ENCODE assay signal across 13 cellular contexts in genomic region chr2:70091364-70091763, GRCh38. TPM values are rescaled to one million over a fixed set of nuclear protein-coding genes. Genes with fewer than 3 reads are reported as not detected.
DNase-seq lines count a peak whose midpoint lies in the region; ATAC-seq and TF ChIP-seq lines count a peak whose summit lies in the region.
"Had no signal": no experiment of that assay in that cellular context is flagged by ENCODE, and none has a peak within 500 bp of the region (broad histone marks: within the 10 kb centered on the region; RNA-seq: fewer than 3 reads in every experiment).

No MANE protein-coding gene starts in this region.

- H3K27ac Mint-ChIP-seq in activated T-helper 17 cell treated with anti-CD3 and anti-CD28 coated beads, Interleukin-2, amount 50 U/mL, for 72 hours: peak overlapping the region; percentile 29
- H3K27ac Mint-ChIP-seq in naive B cell: peak overlapping the region in 5 of 6 donors; percentile 29 to 98 (median 77)

- peaks cover 4% of the 10 kb centered on the region for H3K9me3 Mint-ChIP-seq in activated T-helper 17 cell treated with anti-CD3 and anti-CD28 coated beads, Interleukin-2, amount 50 U/mL, for 72 hours
- peaks cover 0 to 3% (median 0%) of the 10 kb centered on the region in 7 donors for H3K9me3 Mint-ChIP-seq in naive B cell

- intact Hi-C loops in left ventricle myocardium inferior (cut with micrococcal nuclease): no loop called here

- H3K4me3 ChIP-seq in left ventricle myocardium inferior (no peak overlapping the region), right atrium auricular region (no peak overlapping the region)
- H3K4me3 ChIP-seq: ascending aorta had no signal

- peak overlapping the region; percentile 73 for H3K4me3 Mint-ChIP-seq in activated T-helper 17 cell treated with anti-CD3 and anti-CD28 coated beads, Interleukin-2, amount 50 U/mL, for 72 hours
- H3K4me3 Mint-ChIP-seq in naive B cell: peak overlapping the region in 5 of 8 donors; percentile 1 to 99 (median 54)

- H3K27me3 ChIP-seq in left ventricle myocardium inferior (ENCODE audit: low read depth) (no peaks in the 10 kb centered on the region), right atrium auricular region (no peaks in the 10 kb centered on the region)
- H3K27me3 ChIP-seq: ascending aorta had no signal

- TF ChIP-seq CTCF in left ventricle myocardium inferior (IDR thresholded peaks at IDR 0.05; ENCODE audit: borderline replicate concordance) (no peak), right atrium auricular region (IDR thresholded peaks at IDR 0.05) (no peak)

- ATAC-seq in activated T-helper 17 cell treated with anti-CD3 and anti-CD28 coated beads, Interleukin-2, amount 50 U/mL, for 72 hours (replicated peaks): no peak
- ATAC-seq in naive B cell (ENCODE audit: low read depth in 2 of 2) (no peak), GM19023 (IDR thresholded peaks at IDR 0.05; ENCODE audit: unreplicated experiment) (no peak)
- no peak for ATAC-seq in activated CD4-positive, CD25-positive, alpha-beta regulatory T cell treated with anti-CD3 and anti-CD28 coated beads, Interleukin-2, amount 50 U/mL, for 24 hours

- H3K36me3 ChIP-seq in left ventricle myocardium inferior: peaks cover 19% of the 10 kb centered on the region
- H3K36me3 ChIP-seq in right atrium auricular region: peaks cover 7% of the 10 kb centered on the region

- H3K27me3 Mint-ChIP-seq in activated T-helper 17 cell treated with anti-CD3 and anti-CD28 coated beads, Interleukin-2, amount 50 U/mL, for 72 hours: no peaks in the 10 kb centered on the region
- peaks cover 0 to 4% (median 0%) of the 10 kb centered on the region in 3 donors for H3K27me3 Mint-ChIP-seq in naive B cell

- no peak for DNase-seq in left ventricle myocardium inferior
- DNase-seq in right atrium auricular region (ENCODE audit: low spot score): no peak
- no peak for DNase-seq in naive B cell
- DNase-seq in Kasumi-1 (lab: John Stamatoyannopoulos, UW): no peak
- DNase-seq in SKM-1 (lab: John Stamatoyannopoulos, UW; ENCODE audit: unreplicated experiment): no peak
- DNase-seq: activated CD4-positive, CD25-positive, alpha-beta regulatory T cell treated with anti-CD3 and anti-CD28 coated beads, Interleukin-2, amount 50 U/mL, for 72 hours; hypothalamus; MM.1S; NCI-H345 had no signal

- H3K4me1 Mint-ChIP-seq in activated T-helper 17 cell treated with anti-CD3 and anti-CD28 coated beads, Interleukin-2, amount 50 U/mL, for 72 hours: peaks cover 39% of the 10 kb centered on the region
- peaks cover 55 to 74% (median 65%) of the 10 kb centered on the region in 3 donors for H3K4me1 Mint-ChIP-seq in naive B cell

- H3K36me3 Mint-ChIP-seq in activated T-helper 17 cell treated with anti-CD3 and anti-CD28 coated beads, Interleukin-2, amount 50 U/mL, for 72 hours (ENCODE audit: low read depth): peaks cover 48% of the 10 kb centered on the region
- H3K36me3 Mint-ChIP-seq in naive B cell: peaks cover 16 to 23% of the 10 kb centered on the region in 2 donors

- H3K4me1 ChIP-seq in left ventricle myocardium inferior (peaks cover 53% of the 10 kb centered on the region), right atrium auricular region (peaks cover 0 to 38% of the 10 kb centered on the region in 2 donors)

- H3K27ac ChIP-seq in left ventricle myocardium inferior (replicated peaks) (peak overlapping the region; percentile 100), right atrium auricular region (no peak overlapping the region)

- H3K9me3 ChIP-seq in left ventricle myocardium inferior (replicated peaks): no peaks in the 10 kb centered on the region
- H3K9me3 ChIP-seq in right atrium auricular region: no peaks in the 10 kb centered on the region
- H3K9me3 ChIP-seq: ascending aorta had no signal

RNA-seq across cellular contexts. Expression of gene PCBP1, which starts 4.1 kb away (rescaled TPM):
- total RNA-seq in left ventricle myocardium inferior (205 TPM), right atrium auricular region (100 to 1,000 TPM; 121 to 147 TPM)
- total RNA-seq in activated T-helper 17 cell treated with anti-CD3 and anti-CD28 coated beads, Interleukin-2, amount 50 U/mL, for 72 hours: 100 to 1,000 TPM; 385 to 468 TPM
- polyA plus RNA-seq in naive B cell (ENCODE audit: low read depth in 6 of 6): 100 to 1,000 TPM; 108 to 148 (median 126) TPM
